Comparison of ENCODE assay signal across 11 cellular contexts in the genomic region with DNA sequence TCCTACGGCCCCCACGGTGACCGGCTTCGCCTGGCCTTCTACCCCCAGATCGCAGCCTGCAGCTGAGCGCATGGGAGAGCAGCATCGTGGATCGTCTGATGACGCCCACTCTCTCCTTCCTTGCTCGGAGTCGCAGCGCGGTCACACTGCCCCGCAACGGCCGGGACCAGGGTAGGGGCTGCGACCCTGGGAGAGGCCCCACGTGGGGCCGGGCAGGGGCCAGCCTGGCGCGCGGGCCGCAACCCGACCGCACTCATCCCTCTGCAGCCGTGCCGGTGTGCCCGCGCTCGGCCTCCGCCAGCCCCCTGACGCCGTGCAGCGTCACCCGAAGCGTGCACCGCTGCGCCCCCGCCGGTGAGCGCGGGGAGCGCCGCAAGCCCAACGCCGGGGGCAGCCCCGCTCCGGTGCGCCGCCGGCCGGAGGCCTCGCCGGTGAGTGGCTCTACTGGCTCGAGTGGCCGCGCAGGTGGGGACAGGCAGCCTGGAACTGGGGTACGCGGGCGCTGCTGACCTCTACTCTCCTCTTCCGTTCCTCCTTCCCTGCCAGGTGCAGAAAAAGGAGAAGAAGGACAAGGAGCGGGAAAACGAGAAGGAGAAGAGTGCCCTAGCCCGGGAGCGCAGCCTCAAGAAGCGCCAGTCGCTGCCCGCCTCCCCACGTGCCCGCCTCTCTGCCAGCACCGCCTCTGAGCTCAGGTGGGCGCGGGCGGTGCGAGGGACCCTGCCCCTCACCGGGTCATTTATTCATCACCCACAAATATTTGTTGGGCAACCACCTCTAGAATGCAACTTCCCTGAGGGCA. TPM values are rescaled to one million over a fixed set of nuclear protein-coding genes. Genes with fewer than 3 reads are reported as not detected.
DNase-seq lines count a peak whose midpoint lies in the region; ATAC-seq and TF ChIP-seq lines count a peak whose summit lies in the region.
"Had no signal": no experiment of that assay in that cellular context is flagged by ENCODE, and none has a peak within 500 bp of the region (broad histone marks: within the 10 kb centered on the region; RNA-seq: fewer than 3 reads in every experiment).

No MANE protein-coding gene starts in this region.

- no peak overlapping the region for H3K4me3 Mint-ChIP-seq in stimulated activated naive CD8-positive, alpha-beta T cell treated with anti-CD3 and anti-CD28 coated beads, Interleukin-15, amount 100 ng/mL, for 72 hours
- no peak overlapping the region for H3K4me3 Mint-ChIP-seq in natural killer cell

- H3K9me3 ChIP-seq in prostate gland = no peaks in the 10 kb centered on the region
- H3K9me3 ChIP-seq in BE2C = no peaks in the 10 kb centered on the region
- H3K9me3 ChIP-seq in mucosa of descending colon = no peaks in the 10 kb centered on the region
- H3K9me3 ChIP-seq in MG63 = no peaks in the 10 kb centered on the region

- intact Hi-C loops in left ventricle myocardium superior (cut with micrococcal nuclease) = no loop called here
- intact Hi-C loops in prostate gland (cut with DNase I) = no loop called here
- intact Hi-C loops in natural killer cell (cut with micrococcal nuclease) = no loop called here
- intact Hi-C loops in mucosa of descending colon (cut with DNase I, micrococcal nuclease) = no loop called here

- no peak for TF ChIP-seq POLR2A in prostate gland (IDR thresholded peaks at IDR 0.05)

- H3K9me3 Mint-ChIP-seq in stimulated activated naive CD8-positive, alpha-beta T cell treated with anti-CD3 and anti-CD28 coated beads, Interleukin-15, amount 100 ng/mL, for 72 hours = no peaks in the 10 kb centered on the region
- no peaks in the 10 kb centered on the region for H3K9me3 Mint-ChIP-seq in natural killer cell
- H3K9me3 Mint-ChIP-seq: activated naive CD4-positive, alpha-beta T cell treated with anti-CD3 and anti-CD28 coated beads, Interleukin-2, amount 50 U/mL, for 72 hours had no signal

- H3K27me3 Mint-ChIP-seq in stimulated activated naive CD8-positive, alpha-beta T cell treated with anti-CD3 and anti-CD28 coated beads, Interleukin-15, amount 100 ng/mL, for 72 hours = no peaks in the 10 kb centered on the region
- no peaks in the 10 kb centered on the region for H3K27me3 Mint-ChIP-seq in natural killer cell (ENCODE audit: low read depth in 2 of 2)

- peaks cover 12% of the 10 kb centered on the region for H3K4me1 Mint-ChIP-seq in stimulated activated naive CD8-positive, alpha-beta T cell treated with anti-CD3 and anti-CD28 coated beads, Interleukin-15, amount 100 ng/mL, for 72 hours
- peaks cover 6 to 18% of the 10 kb centered on the region in 2 donors for H3K4me1 Mint-ChIP-seq in natural killer cell

- no peak overlapping the region for H3K4me3 ChIP-seq in prostate gland
- no peak overlapping the region for H3K4me3 ChIP-seq in BE2C (ENCODE audit: low read depth, low read length)
- no peak overlapping the region for H3K4me3 ChIP-seq in mucosa of descending colon
- no peak overlapping the region for H3K4me3 ChIP-seq in MG63

- 85% methylated on average over 76 of the region's 76 CpGs for WGBS in prostate gland

- H3K4me1 ChIP-seq in prostate gland (replicated peaks) = no peaks in the 10 kb centered on the region
- H3K4me1 ChIP-seq in BE2C = no peaks in the 10 kb centered on the region
- peaks cover 7% of the 10 kb centered on the region for H3K4me1 ChIP-seq in mucosa of descending colon (ENCODE audit: low read depth)

- H3K27ac ChIP-seq in prostate gland = peak overlapping the region; percentile 30 to 53

- H3K36me3 Mint-ChIP-seq in natural killer cell = peaks cover 9% of the 10 kb centered on the region

- ATAC-seq in stimulated activated naive CD8-positive, alpha-beta T cell treated with anti-CD3 and anti-CD28 coated beads, Interleukin-15, amount 100 ng/mL, for 72 hours = peak; percentile 64
- ATAC-seq in stimulated activated naive CD8-positive, alpha-beta T cell treated with anti-CD3 and anti-CD28 coated beads, Interleukin-15, Interleukin-2, amounts not matched to agents 100 U/mL and 50 U/mL, for 24 hours = no peak
- ATAC-seq in left ventricle myocardium superior = peak; percentile 60
- no peak for ATAC-seq in natural killer cell
- no peak for ATAC-seq in mucosa of descending colon
- ATAC-seq: activated naive CD4-positive, alpha-beta T cell treated with anti-CD3 and anti-CD28 coated beads, Interleukin-2, amount 50 U/mL, for 72 hours had no signal

- H3K36me3 ChIP-seq in prostate gland (peaks cover 35 to 57% of the 10 kb centered on the region in 2 donors), BE2C (peaks cover 22% of the 10 kb centered on the region), mucosa of descending colon (ENCODE audit: low read depth) (no peaks in the 10 kb centered on the region), MG63 (peaks cover 79% of the 10 kb centered on the region)

- H3K27me3 ChIP-seq in prostate gland (replicated peaks; ENCODE audit: insufficient read depth) (no peaks in the 10 kb centered on the region), BE2C (no peaks in the 10 kb centered on the region), MG63 (no peaks in the 10 kb centered on the region)

- no peak for TF ChIP-seq CTCF in prostate gland (IDR thresholded peaks at IDR 0.05)
- TF ChIP-seq CTCF in natural killer cell (IDR thresholded peaks at IDR 0.05) = no peak
- TF ChIP-seq CTCF in BE2C (IDR thresholded peaks at IDR 0.05; ENCODE audit: low read depth, low read length) = no peak
- no peak for TF ChIP-seq CTCF in mucosa of descending colon (IDR thresholded peaks at IDR 0.05)

- no peak overlapping the region for H3K27ac Mint-ChIP-seq in stimulated activated naive CD8-positive, alpha-beta T cell treated with anti-CD3 and anti-CD28 coated beads, Interleukin-15, amount 100 ng/mL, for 72 hours
- peak overlapping the region in 1 of 2 donors; percentile 29 for H3K27ac Mint-ChIP-seq in natural killer cell

- DNase-seq in stimulated activated naive CD8-positive, alpha-beta T cell treated with anti-CD3 and anti-CD28 coated beads, Interleukin-15, amount 100 ng/mL, for 72 hours = no peak
- no peak for DNase-seq in stimulated activated naive CD8-positive, alpha-beta T cell treated with anti-CD3 and anti-CD28 coated beads, Interleukin-15, Interleukin-2, amounts not matched to agents 100 U/mL and 50 U/mL, for 24 hours
- DNase-seq in left ventricle myocardium superior (peak; percentile 77), prostate gland (ENCODE audit: low spot score) (no peak), natural killer cell (no peak), BE2C (no peak), mucosa of descending colon (no peak), MG63 (no peak)
- DNase-seq: activated CD4-positive, CD25-positive, alpha-beta regulatory T cell treated with anti-CD3 and anti-CD28 coated beads, Interleukin-2, amount 50 U/mL, for 72 hours; COR-L47 had no signal

RNA-seq across cellular contexts. Expression of a gene that starts 20.4 kb away (rescaled TPM):
- 385 TPM for total RNA-seq in left ventricle myocardium superior
- total RNA-seq in prostate gland = 100 to 1,000 TPM in 1 of 2 donors, 10 to 100 TPM in 1; 97.3 to 132 TPM
- total RNA-seq in natural killer cell = 100 to 1,000 TPM; 213 to 232 (median 230) TPM
- 125 TPM for polyA plus RNA-seq in BE2C (2012; ENCODE audit: insufficient read depth, insufficient read length, low read depth)
- 100 to 1,000 TPM in 1 of 3 donors, 10 to 100 TPM in 2; 41.5 to 161 (median 61.9) TPM for total RNA-seq in mucosa of descending colon
- total RNA-seq in MG63 (2014; rRNA removed; shearing (Covaris generic); ENCODE audit: low replicate concordance) = 104 and 154 TPM in 2 replicates

RNA-seq across cellular contexts. Expression of a gene that starts 27.1 kb away (rescaled TPM):
- total RNA-seq in left ventricle myocardium superior (57.8 TPM), prostate gland (10 to 100 TPM; 90.0 to 92.5 TPM), natural killer cell (10 to 100 TPM; 28.0 to 34.7 (median 34.3) TPM), mucosa of descending colon (10 to 100 TPM; 55.7 to 86.6 (median 57.7) TPM)
- polyA plus RNA-seq in BE2C (2012; ENCODE audit: insufficient read depth, insufficient read length, low read depth) = 102 TPM
- total RNA-seq in MG63 (2014; rRNA removed; shearing (Covaris generic); ENCODE audit: low replicate concordance) = 158 and 194 TPM in 2 replicates

RNA-seq across cellular contexts. Expression of a gene that starts 47.9 kb away (rescaled TPM):
- total RNA-seq in left ventricle myocardium superior (67.9 TPM), prostate gland (100 to 1,000 TPM; 100 to 123 TPM), natural killer cell (100 to 1,000 TPM in 1 of 3 donors, 10 to 100 TPM in 2; 88.6 to 110 (median 97.4) TPM), mucosa of descending colon (100 to 1,000 TPM in 1 of 3 donors, 10 to 100 TPM in 2; 83.0 to 103 (median 85.1) TPM)
- polyA plus RNA-seq in BE2C (2012; ENCODE audit: insufficient read depth, insufficient read length, low read depth) = 41.9 TPM
- 77.6 and 84.6 TPM in 2 replicates for total RNA-seq in MG63 (2014; rRNA removed; shearing (Covaris generic); ENCODE audit: low replicate concordance)

RNA-seq across cellular contexts. Expression of a gene that starts 51.3 kb away (rescaled TPM):
- total RNA-seq in left ventricle myocardium superior = 0.67 TPM
- 10 to 100 TPM in 1 of 2 donors, 1 to 10 TPM in 1; 7.9 to 10.7 TPM for total RNA-seq in prostate gland
- total RNA-seq in natural killer cell = under 1 TPM; 0.09 to 0.20 (median 0.14) TPM
- 0.12 TPM for polyA plus RNA-seq in BE2C (2012; ENCODE audit: insufficient read depth, insufficient read length, low read depth)
- total RNA-seq in mucosa of descending colon = 1 to 10 TPM in 2 of 3 donors, under 1 TPM in 1; 0.58 to 4.5 (median 1.5) TPM
- 0.99 and 1.4 TPM in 2 replicates for total RNA-seq in MG63 (2014; rRNA removed; shearing (Covaris generic); ENCODE audit: low replicate concordance)

Comparison
In these comparisons a context has a peak if more than half of its experiments do, and no peak if none do; other contexts are left out.
1. ATAC-seq: peak in stimulated activated naive CD8-positive, alpha-beta T cell treated with anti-CD3 and anti-CD28 coated beads, Interleukin-15, amount 100 ng/mL, for 72 hours (single experiment) and left ventricle myocardium superior (single experiment); none in stimulated activated naive CD8-positive, alpha-beta T cell treated with anti-CD3 and anti-CD28 coated beads, Interleukin-15, Interleukin-2, amounts not matched to agents 100 U/mL and 50 U/mL, for 24 hours (single experiment), natural killer cell (0 of 3) and mucosa of descending colon (single experiment).